ENCODE assay signal across 1 cellular context in genomic region chr16:1049976-1050247, GRCh38.
A peak's percentile ranks its signal among the peaks of the same experiment; 100 is the strongest.
TF ChIP-seq lines count a peak whose summit lies in the region.

No MANE protein-coding gene starts in this region.

TF ChIP-seq in HepG2, 621 proteins besides CTCF, POLR2A, EP300 and RAD21:
- peak; percentile 57; the same call in 1 of the 2 replicates for TF ChIP-seq ZNF770 (CRISPR knock-in tag; IDR thresholded peaks at IDR 0.05)
- no peak for TF ChIP-seq CAMTA2 (CRISPR knock-in tag; IDR thresholded peaks at IDR 0.05; ENCODE audit: borderline replicate concordance)
